In genomic region chr1:179229214-179230140, GRCh38 we compare ENCODE assay signal across 8 cellular contexts. TPM values are rescaled to one million over a fixed set of nuclear protein-coding genes. Genes with fewer than 3 reads are reported as not detected.
DNase-seq lines count a peak whose midpoint lies in the region; ATAC-seq and TF ChIP-seq lines count a peak whose summit lies in the region.

ABL2 (minus strand) TSS chr1:179229677; CDS start chr1:179229397, 280 bp downstream.

- no peaks in the 10 kb centered on the region for H3K27me3 Mint-ChIP-seq in naive B cell

- H3K4me3 ChIP-seq in epithelial cell of proximal tubule (ENCODE audit: low read depth, low read length), result peak within 1 kb of the TSS; percentile 69

- no peaks in the 10 kb centered on the region for H3K9me3 Mint-ChIP-seq in naive B cell

- H3K4me3 Mint-ChIP-seq in naive B cell, result peak within 1 kb of the TSS; percentile 90 to 96 (median 93)

- ATAC-seq in GM18867 (IDR thresholded peaks at IDR 0.05; ENCODE audit: unreplicated experiment) (peak; percentile 69), HG03135 (IDR thresholded peaks at IDR 0.05; ENCODE audit: unreplicated experiment) (peak; percentile 72), naive B cell (ENCODE audit: low read depth in 2 of 2) (peak; percentile 79 to 83)

- in situ Hi-C loops in ACHN (cut with HindIII; ENCODE audit: low pct_ligation_motif_present, low pct_unique_long_range_greater_than_20kb, low sequenced_read_pairs), result no loop called here

- no peaks in the 10 kb centered on the region for H3K36me3 Mint-ChIP-seq in naive B cell

- H3K27ac Mint-ChIP-seq in naive B cell, result peak within 1 kb of the TSS; percentile 81 to 91 (median 88)

- TF ChIP-seq CTCF in epithelial cell of proximal tubule (conservative IDR thresholded peaks at IDR 0.05; ENCODE audit: low read depth, low read length), result no peak

- peaks cover 24 to 33% (median 31%) of the 10 kb centered on the region in 3 donors for H3K4me1 Mint-ChIP-seq in naive B cell

- DNase-seq in ACHN (peak; percentile 52), NCI-H82 treated with DMSO at 0.1 percent for 48 hours (lab: John Stamatoyannopoulos, UW; ENCODE audit: unreplicated experiment) (peak; percentile 33), activated T-cell treated with anti-CD3 and anti-CD28 coated beads for 48 hours (ENCODE audit: low read depth) (peak; percentile 42), epithelial cell of proximal tubule (ENCODE audit: low read depth) (no peak), naive B cell (peak; percentile 51)
- peak; percentile 28 to 56 (median 48) for DNase-seq in stimulated activated naive CD4-positive, alpha-beta T cell (lab: John Stamatoyannopoulos, UW)

RNA-seq across cellular contexts. Expression of gene ABL2, which starts in this region (rescaled TPM):
- 12.2 and 15.6 TPM in 2 replicates for total RNA-seq in epithelial cell of proximal tubule
- 1 to 10 TPM in 4 of 6 donors, under 1 TPM in 1, not detected in 1; 0.79 to 3.4 (median 2.5) TPM for polyA plus RNA-seq in naive B cell (ENCODE audit: low read depth in 6 of 6)
